Comparison of ENCODE assay signal across 8 cellular contexts in genomic region chr2:85792783-85793441, GRCh38. TPM values are rescaled to one million over a fixed set of nuclear protein-coding genes. Genes with fewer than 3 reads are reported as not detected.
DNase-seq lines count a peak whose midpoint lies in the region; ATAC-seq and TF ChIP-seq lines count a peak whose summit lies in the region.

No MANE protein-coding gene starts in this region.

- peak; percentile 70 for DNase-seq in MG63
- no peak for DNase-seq in breast epithelium (ENCODE audit: low spot score in 2 of 2)
- DNase-seq in kidney tubule cell (ENCODE audit: low spot score), result peak; percentile 69
- DNase-seq in tibial nerve (ENCODE audit: low spot score in 2 of 2), result no peak
- DNase-seq in SHP77 (lab: John Stamatoyannopoulos, UW), result no peak
- no peak for DNase-seq in activated CD4-positive, alpha-beta T cell treated with anti-CD3 and anti-CD28 coated beads for 4 hours

- 65 to 68% methylated on average over 8 of the region's 8 CpGs for WGBS in tibial nerve, 2 donors

- TF ChIP-seq CTCF in breast epithelium (IDR thresholded peaks at IDR 0.05) (no peak), tibial nerve (IDR thresholded peaks at IDR 0.05) (no peak)

- TF ChIP-seq POLR2A in breast epithelium (IDR thresholded peaks at IDR 0.05), result no peak
- no peak for TF ChIP-seq POLR2A in tibial nerve (IDR thresholded peaks at IDR 0.05)

- peak; percentile 13 to 39 for TF ChIP-seq EP300 in tibial nerve (IDR thresholded peaks at IDR 0.05)

- H3K36me3 ChIP-seq in MG63 (peaks cover 37% of the 10 kb centered on the region), breast epithelium (no peaks in the 10 kb centered on the region), tibial nerve (peaks cover 0 to 30% (median 0%) of the 10 kb centered on the region in 3 donors)

- H3K27ac ChIP-seq in breast epithelium, result peak overlapping the region; percentile 69 to 77
- peak overlapping the region; percentile 43 to 92 (median 74) for H3K27ac ChIP-seq in tibial nerve

- no peaks in the 10 kb centered on the region for H3K9me3 ChIP-seq in MG63
- H3K9me3 ChIP-seq in breast epithelium, result no peaks in the 10 kb centered on the region
- H3K9me3 ChIP-seq in tibial nerve, result no peaks in the 10 kb centered on the region

- ATAC-seq in esophagus mucosa, result no peak
- no peak for ATAC-seq in HG03378 (IDR thresholded peaks at IDR 0.05; ENCODE audit: unreplicated experiment)

- intact Hi-C loops in breast epithelium (cut with DNase I; ENCODE audit: low total_unique reads), result no loop called here

- H3K4me1 ChIP-seq in breast epithelium, result peaks cover 0 to 3% of the 10 kb centered on the region in 2 donors
- peaks cover 2 to 78% (median 51%) of the 10 kb centered on the region in 4 donors for H3K4me1 ChIP-seq in tibial nerve

- no peak overlapping the region for H3K4me3 ChIP-seq in MG63
- no peak overlapping the region for H3K4me3 ChIP-seq in breast epithelium
- H3K4me3 ChIP-seq in tibial nerve, result no peak overlapping the region

- H3K27me3 ChIP-seq in MG63, result no peaks in the 10 kb centered on the region
- H3K27me3 ChIP-seq in breast epithelium, result no peaks in the 10 kb centered on the region
- H3K27me3 ChIP-seq in tibial nerve, result no peaks in the 10 kb centered on the region

RNA-seq across cellular contexts. Expression of gene ATOH8, which starts 39.1 kb away (rescaled TPM):
- 43.5 and 59.1 TPM in 2 replicates for total RNA-seq in MG63 (2014; rRNA removed; shearing (Covaris generic); ENCODE audit: low replicate concordance)
- 100 to 1,000 TPM in 1 of 3 donors, 10 to 100 TPM in 2; 20.8 to 167 (median 46.2) TPM for total RNA-seq in breast epithelium
- total RNA-seq in tibial nerve, result 100 to 1,000 TPM in 3 of 4 donors, 10 to 100 TPM in 1; 98.0 to 170 (median 119) TPM
- 1.2 TPM for total RNA-seq in esophagus mucosa

Comparison
In these comparisons a context has a peak if more than half of its experiments do, and no peak if none do; other contexts are left out.
1. DNase-seq: peak in MG63 (single experiment) and kidney tubule cell (single experiment); none in breast epithelium (0 of 2), tibial nerve (0 of 2), SHP77 (0 of 2) and activated CD4-positive, alpha-beta T cell treated with anti-CD3 and anti-CD28 coated beads for 4 hours (0 of 2).
2. RNA of gene ATOH8, which starts 39.1 kb away (total RNA-seq): 98.0 to 170 TPM in tibial nerve, 20.8 to 167 TPM in breast epithelium and 43.5 to 59.1 TPM in MG63; 1.2 TPM in esophagus mucosa (single experiment); every median in the first group is over 10 times any median in the second.